9 cellular contexts compared by ENCODE assay signal in genomic region chr1:12142891-12143630, GRCh38. TPM values are rescaled to one million over a fixed set of nuclear protein-coding genes. Genes with fewer than 3 reads are reported as not detected.
A peak's percentile ranks its signal among the peaks of the same experiment; 100 is the strongest.
DNase-seq lines count a peak whose midpoint lies in the region; ATAC-seq and TF ChIP-seq lines count a peak whose summit lies in the region.
"Had no signal": no experiment of that assay in that cellular context is flagged by ENCODE, and none has a peak within 500 bp of the region (broad histone marks: within the 10 kb centered on the region; RNA-seq: fewer than 3 reads in every experiment).

No MANE protein-coding gene starts in this region.

- no peaks in the 10 kb centered on the region for H3K36me3 ChIP-seq in right lobe of liver
- H3K36me3 ChIP-seq in testis (ENCODE audit: low read depth, missing control alignments), result no peaks in the 10 kb centered on the region

- H3K9me3 ChIP-seq in right lobe of liver (no peaks in the 10 kb centered on the region), testis (no peaks in the 10 kb centered on the region)

- no peaks in the 10 kb centered on the region for H3K36me3 Mint-ChIP-seq in activated CD4-positive, alpha-beta T cell treated with anti-CD3 and anti-CD28 coated beads for 36 hours (ENCODE audit: low read depth)
- H3K36me3 Mint-ChIP-seq in activated naive CD8-positive, alpha-beta T cell, result peaks cover 2% of the 10 kb centered on the region

- peaks cover 35% of the 10 kb centered on the region for H3K4me1 Mint-ChIP-seq in activated CD4-positive, alpha-beta T cell treated with anti-CD3 and anti-CD28 coated beads for 36 hours
- peaks cover 39% of the 10 kb centered on the region for H3K4me1 Mint-ChIP-seq in activated naive CD8-positive, alpha-beta T cell (ENCODE audit: low read depth)

- peak overlapping the region; percentile 48 for H3K27ac Mint-ChIP-seq in activated CD4-positive, alpha-beta T cell treated with anti-CD3 and anti-CD28 coated beads for 36 hours
- H3K27ac Mint-ChIP-seq in activated naive CD8-positive, alpha-beta T cell, result peak overlapping the region; percentile 81

- H3K4me3 Mint-ChIP-seq in activated CD4-positive, alpha-beta T cell treated with anti-CD3 and anti-CD28 coated beads for 36 hours, result no peak overlapping the region
- no peak overlapping the region for H3K4me3 Mint-ChIP-seq in activated naive CD8-positive, alpha-beta T cell

- TF ChIP-seq CTCF in right lobe of liver (IDR thresholded peaks at IDR 0.05) (no peak), testis (IDR thresholded peaks at IDR 0.05) (no peak)

- ATAC-seq in activated CD4-positive, alpha-beta T cell treated with anti-CD3 and anti-CD28 coated beads for 36 hours, result no peak
- ATAC-seq in right lobe of liver (peak in 3 of 4 donors; percentile 3 to 22 (median 18)), GM18505 (IDR thresholded peaks at IDR 0.05; ENCODE audit: unreplicated experiment) (no peak), HG02588 (IDR thresholded peaks at IDR 0.05; ENCODE audit: unreplicated experiment) (no peak)

- H3K4me1 ChIP-seq in right lobe of liver (peaks cover 0 to 26% (median 7%) of the 10 kb centered on the region in 4 donors), testis (peaks cover 7% of the 10 kb centered on the region)

- H3K27me3 ChIP-seq in right lobe of liver (no peaks in the 10 kb centered on the region), testis (no peaks in the 10 kb centered on the region)

- TF ChIP-seq POLR2A in right lobe of liver (IDR thresholded peaks at IDR 0.05) (no peak), testis (IDR thresholded peaks at IDR 0.05) (no peak), GM18505 (IDR thresholded peaks at IDR 0.05; ENCODE audit: borderline replicate concordance, extremely low read depth, insufficient read depth, insufficient read length) (no peak)

- no peaks in the 10 kb centered on the region for H3K9me3 Mint-ChIP-seq in activated CD4-positive, alpha-beta T cell treated with anti-CD3 and anti-CD28 coated beads for 36 hours (ENCODE audit: low read depth)
- H3K9me3 Mint-ChIP-seq in activated naive CD8-positive, alpha-beta T cell (ENCODE audit: low read depth), result no peaks in the 10 kb centered on the region

- POLR2A ChIA-PET in activated CD4-positive, alpha-beta T cell treated with anti-CD3 and anti-CD28 coated beads for 36 hours (lab: Charles Lee), result interaction anchor here (0.6 kb wide), 1 partner anchor 17 kb away, joined by 4 read pairs; no protein-coding TSS in a partner anchor

- H3K27ac ChIP-seq in right lobe of liver, result peak overlapping the region in 2 of 3 donors; percentile 50 to 51
- H3K27ac ChIP-seq in testis, result no peak overlapping the region

- intact Hi-C loops in activated CD4-positive, alpha-beta T cell treated with anti-CD3 and anti-CD28 coated beads for 36 hours (cut with DNase I, micrococcal nuclease), result no loop called here
- intact Hi-C loops in right lobe of liver (cut with DNase I) (no loop called here), testis (cut with DNase I; ENCODE audit: low total_unique reads) (no loop called here)

- CTCF ChIA-PET in activated CD4-positive, alpha-beta T cell treated with anti-CD3 and anti-CD28 coated beads for 36 hours (lab: Charles Lee), result interaction anchor here (0.7 to 3.1 kb wide), 7 partner anchors 9 to 86 kb away, joined by 3 to 13 read pairs (median 3); partner anchors contain the start of gene VPS13D

- DNase-seq in activated CD4-positive, alpha-beta T cell treated with anti-CD3 and anti-CD28 coated beads for 36 hours, result no peak
- DNase-seq in activated CD4-positive, alpha-beta T cell treated with anti-CD3 and anti-CD28 coated beads for 1 hour, result no peak
- peak in 1 of 3 donors; percentile 66 for DNase-seq in right lobe of liver
- peak; percentile 36 for DNase-seq in testis
- DNase-seq in T1000 (lab: John Stamatoyannopoulos, UW), result no peak
- DNase-seq: NCI-H526 had no signal

- H3K4me3 ChIP-seq in right lobe of liver (no peak overlapping the region), testis (no peak overlapping the region)

- WGBS in right lobe of liver (ENCODE audit: insufficient coverage, low coverage, low lambda C conversion rate, missing lambda C conversion rate), result 72% methylated on average over 10 of the region's 21 CpGs
- 77 to 85% methylated on average over 16 to 21 of the region's 21 CpGs for WGBS in testis, 2 donors

- H3K27me3 Mint-ChIP-seq in activated CD4-positive, alpha-beta T cell treated with anti-CD3 and anti-CD28 coated beads for 36 hours, result no peaks in the 10 kb centered on the region
- no peaks in the 10 kb centered on the region for H3K27me3 Mint-ChIP-seq in activated naive CD8-positive, alpha-beta T cell

RNA-seq across cellular contexts. Expression of gene TNFRSF1B, which starts 23.7 kb away (rescaled TPM):
- total RNA-seq in activated CD4-positive, alpha-beta T cell treated with anti-CD3 and anti-CD28 coated beads for 36 hours, result 100 to 1,000 TPM; 107 to 116 TPM
- 10 to 100 TPM; 12.9 to 56.9 (median 26.5) TPM for total RNA-seq in right lobe of liver
- total RNA-seq in testis, result 1 to 10 TPM; 7.7 to 8.0 TPM
- 10.6 TPM for polyA plus RNA-seq in testis (ENCODE audit: insufficient read depth, low read depth, low replicate concordance)

Comparison
In these comparisons a context has a peak if more than half of its experiments do, and no peak if none do; other contexts are left out.
1. ATAC-seq: peak in right lobe of liver (3 of 4); none in activated CD4-positive, alpha-beta T cell treated with anti-CD3 and anti-CD28 coated beads for 36 hours (single experiment), GM18505 (single experiment) and HG02588 (single experiment).
2. H3K27ac ChIP-seq: peak in right lobe of liver (2 of 3); none in testis (0 of 2).